27 cellular contexts compared by ENCODE assay signal in the genomic region with DNA sequence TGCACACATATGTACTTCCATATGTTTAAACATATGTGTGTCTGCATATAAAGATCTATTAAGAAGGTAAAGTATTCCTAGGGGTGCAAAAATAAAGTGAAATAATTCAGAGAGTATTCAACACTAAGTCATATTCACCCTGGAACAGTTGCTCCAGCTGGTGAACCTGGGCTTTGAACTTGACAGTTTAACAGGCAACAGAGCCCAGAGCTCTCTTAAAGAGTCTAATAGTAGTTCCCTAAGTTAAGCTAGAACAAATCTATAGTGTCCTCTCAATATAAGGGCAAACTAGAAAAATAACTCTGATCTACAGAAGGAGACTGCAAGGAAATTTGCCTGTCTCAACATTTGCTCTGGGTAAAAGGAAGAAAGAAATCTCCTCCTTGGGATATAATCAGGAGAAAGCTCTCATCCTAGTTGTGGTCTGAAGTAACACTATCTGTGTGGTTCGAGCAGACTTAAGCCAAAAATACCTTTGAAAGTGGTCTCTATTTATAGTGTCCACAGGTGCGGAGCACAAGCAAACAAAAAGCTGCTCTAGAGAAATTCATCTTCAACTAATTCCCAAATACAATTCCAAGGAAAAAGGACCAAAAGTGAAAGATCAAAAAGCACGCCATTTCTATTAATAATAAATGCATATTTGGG. TPM values are rescaled to one million over a fixed set of nuclear protein-coding genes. Genes with fewer than 3 reads are reported as not detected.
"Had no signal": no experiment of that assay in that cellular context is flagged by ENCODE, and none has a peak within 500 bp of the region (broad histone marks: within the 10 kb centered on the region; RNA-seq: fewer than 3 reads in every experiment).

No MANE protein-coding gene starts in this region.

- DNase-seq: activated CD4-positive, alpha-beta T cell treated with anti-CD3 and anti-CD28 coated beads for 48 hours; activated CD4-positive, alpha-beta T cell treated with anti-CD3 and anti-CD28 coated beads, Interleukin-2, amount 50 U/mL, for 48 hours; activated CD4-positive, CD25-positive, alpha-beta regulatory T cell treated with anti-CD3 and anti-CD28 coated beads, Interleukin-2, amount 50 U/mL, for 72 hours; activated CD8-positive, alpha-beta memory T cell treated with anti-CD3 and anti-CD28 coated beads, Interleukin-2, amount 10 ng/mL, durations not matched to agents 7 days and 5 days; activated effector memory CD4-positive, alpha-beta T cell treated with Interleukin-2 at 50 U/mL for 16 hours; activated naive CD4-positive, alpha-beta T cell; activated T-cell treated with anti-CD3 and anti-CD28 coated beads, Interleukin-2, amount 50 U/mL, for 24 hours; aorta; central memory CD4-positive, alpha-beta T cell; Kasumi-1; KBM-7; MV-4-11; NCI-H1092 treated with DMSO at 0.1 percent for 48 hours; NCI-H1436; NCI-H187; NCI-H2081; NCI-H510A treated with DMSO at 0.1 percent for 48 hours; NCI-H69; Peyer's patch; Right ventricle myocardium superior; T-helper 17 cell; T-helper 9 cell had no signal

- H3K9me3 ChIP-seq: breast epithelium, Peyer's patch, SJCRH30 had no signal

- H3K4me3 ChIP-seq: breast epithelium, Peyer's patch, SJCRH30 had no signal

- ATAC-seq: activated CD8-positive, alpha-beta memory T cell treated with anti-CD3 and anti-CD28 coated beads, Interleukin-2, amount 10 ng/mL, durations not matched to agents 7 days and 5 days; T-helper 17 cell; WTC11 had no signal

- H3K36me3 ChIP-seq: breast epithelium, Peyer's patch, SJCRH30 had no signal

- H3K27me3 ChIP-seq: breast epithelium, Peyer's patch, SJCRH30 had no signal

- H3K27ac ChIP-seq: breast epithelium, Peyer's patch, RWPE1, SJCRH30 had no signal

- H3K4me1 ChIP-seq: breast epithelium, Peyer's patch had no signal

RNA-seq across cellular contexts. Expression of gene VEGFC, which starts 29.9 kb away (rescaled TPM):
- total RNA-seq: activated CD8-positive, alpha-beta memory T cell treated with anti-CD3 and anti-CD28 coated beads, Interleukin-2, amount 10 ng/mL, durations not matched to agents 7 days and 5 days; activated T-helper 1 cell treated with anti-CD3 and anti-CD28 coated beads, Interleukin-12 subunit alpha, Interleukin-12 subunit beta, Interleukin-2, Interleukin-4 antibody, amounts not matched to agents 30 ng/mL and 10 ng/mL and 1 ng/mL, durations not matched to agents 14 hours and 24 hours and 36 hours had no signal
